ENCODE assay signal across 9 cellular contexts in the genomic region with DNA sequence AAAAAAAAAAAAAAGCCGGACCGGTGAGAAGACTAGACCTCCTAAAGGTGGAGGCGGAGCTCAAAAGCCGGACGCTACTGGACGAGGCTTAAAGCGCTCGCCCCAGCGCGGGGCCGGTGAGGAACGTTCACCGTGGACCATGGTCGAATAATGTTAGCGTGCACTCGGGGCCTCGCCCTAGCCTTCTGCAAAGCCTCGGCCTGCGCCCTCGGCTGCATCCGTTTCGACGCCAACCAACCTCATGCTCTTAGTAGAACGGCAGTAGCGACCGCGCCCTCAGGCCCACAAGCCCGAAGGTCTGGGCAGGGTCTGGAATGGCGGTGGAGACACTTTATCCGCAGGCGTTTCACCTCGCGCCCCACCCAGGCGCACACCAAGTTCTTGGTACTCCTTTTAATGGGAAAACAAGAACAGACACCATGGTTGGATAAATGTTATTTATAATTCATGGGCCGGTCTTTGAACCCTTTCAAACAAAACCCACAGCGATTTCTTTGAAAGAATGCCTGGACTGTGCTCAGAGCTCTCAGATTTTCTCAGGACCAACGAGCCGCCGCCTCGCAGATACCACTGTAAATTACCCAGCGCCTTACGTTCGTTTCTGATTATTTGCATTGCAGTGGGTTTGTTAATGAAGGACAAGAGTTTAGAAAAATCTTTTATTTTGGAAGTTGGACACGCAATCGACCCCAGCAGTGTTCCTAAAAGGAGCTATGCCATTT. TPM values are rescaled to one million over a fixed set of nuclear protein-coding genes. Genes with fewer than 3 reads are reported as not detected.
A peak's percentile ranks its signal among the peaks of the same experiment; 100 is the strongest.
DNase-seq lines count a peak whose midpoint lies in the region; ATAC-seq and TF ChIP-seq lines count a peak whose summit lies in the region.
"Had no signal": no experiment of that assay in that cellular context is flagged by ENCODE, and none has a peak within 500 bp of the region (broad histone marks: within the 10 kb centered on the region; RNA-seq: fewer than 3 reads in every experiment).

No MANE protein-coding gene starts in this region.

- H3K9ac ChIP-seq in duodenal mucosa (ENCODE audit: low read depth in 1 of 2, low read length in 2 of 2): no peak overlapping the region

- H3K27me3 ChIP-seq in duodenal mucosa (ENCODE audit: control insufficient read depth in 1 of 2, insufficient read depth in 2 of 2, low read length in 2 of 2) (peaks cover 67 to 69% of the 10 kb centered on the region in 2 donors), neutrophil (peaks cover 87% of the 10 kb centered on the region), heart left ventricle (peaks cover 58 to 81% (median 74%) of the 10 kb centered on the region in 9 donors)

- H3K36me3 ChIP-seq in duodenal mucosa (ENCODE audit: control insufficient read depth in 1 of 2, insufficient read depth in 2 of 2, low read length in 2 of 2): no peaks in the 10 kb centered on the region
- H3K36me3 ChIP-seq in neutrophil: peaks cover 4% of the 10 kb centered on the region
- H3K36me3 ChIP-seq in heart left ventricle: no peaks in the 10 kb centered on the region

- no peak for TF ChIP-seq POLR2A in NB4 (IDR thresholded peaks at IDR 0.05; ENCODE audit: extremely low read depth, insufficient read length)
- no peak for TF ChIP-seq POLR2A in heart left ventricle (IDR thresholded peaks at IDR 0.05)

- H3K4me3 ChIP-seq in NB4 (ENCODE audit: low read depth, low read length): peak overlapping the region; percentile 74
- peak overlapping the region; percentile 5 to 62 for H3K4me3 ChIP-seq in duodenal mucosa (ENCODE audit: low read depth in 1 of 2, low read length in 2 of 2)
- peak overlapping the region; percentile 71 to 89 for H3K4me3 ChIP-seq in neutrophil (ENCODE audit: low read depth in 1 of 2, low read length in 1 of 2)
- H3K4me3 ChIP-seq in heart left ventricle: peak overlapping the region in 1 of 12 donors; percentile 53

- H3K27ac ChIP-seq in duodenal mucosa (ENCODE audit: low read depth, low read length): no peak overlapping the region
- peak overlapping the region; percentile 88 for H3K27ac ChIP-seq in neutrophil
- no peak overlapping the region for H3K27ac ChIP-seq in heart left ventricle

- intact Hi-C loops in Right ventricle myocardium inferior (cut with DNase I) (no loop called here), heart left ventricle (cut with DNase I) (loop anchor here in 1 of 10 donors (10.0 kb wide), 1 partner anchor 100 kb away; no protein-coding TSS in a partner anchor)

- ATAC-seq in Right ventricle myocardium inferior (no peak), HG03520 (IDR thresholded peaks at IDR 0.05; ENCODE audit: unreplicated experiment) (no peak), heart left ventricle (no peak), HG02938 (IDR thresholded peaks at IDR 0.05; ENCODE audit: unreplicated experiment) (no peak)

- DNase-seq in ELR (ENCODE audit: low read depth) (peak; percentile 16), NB4 (ENCODE audit: low read depth) (no peak), Right ventricle myocardium inferior (ENCODE audit: missing footprints) (no peak), heart left ventricle (no peak)
- DNase-seq: NCI-H2081 had no signal

- H3K9me3 ChIP-seq in duodenal mucosa (ENCODE audit: control insufficient read depth in 1 of 2, low read length in 2 of 2) (no peaks in the 10 kb centered on the region), neutrophil (no peaks in the 10 kb centered on the region), heart left ventricle (no peaks in the 10 kb centered on the region)

- H3K4me1 ChIP-seq in duodenal mucosa (ENCODE audit: control insufficient read depth in 1 of 2, insufficient read depth in 2 of 2, low read length in 2 of 2) (peaks cover 14 to 46% of the 10 kb centered on the region in 2 donors), neutrophil (ENCODE audit: control insufficient read depth in 1 of 2, insufficient read depth in 1 of 2, low read depth in 1 of 2, low read length in 1 of 2) (peaks cover 53 to 55% of the 10 kb centered on the region in 2 experiments), heart left ventricle (peaks cover 0 to 55% (median 29%) of the 10 kb centered on the region in 12 donors)

- 7 to 11% (median 9%) methylated on average over 45 of the region's 45 CpGs for WGBS in heart left ventricle, 4 donors

- TF ChIP-seq CTCF in NB4 (IDR thresholded peaks at IDR 0.05; ENCODE audit: low read depth, low read length) (no peak), neutrophil (IDR thresholded peaks at IDR 0.05) (no peak), heart left ventricle (IDR thresholded peaks at IDR 0.05) (no peak)

RNA-seq across cellular contexts. Expression of a gene that starts 1.3 kb away (rescaled TPM):
- total RNA-seq in Right ventricle myocardium inferior: not detected
- not detected for total RNA-seq in heart left ventricle
- polyA plus RNA-seq in heart left ventricle: not detected

RNA-seq across cellular contexts. Expression of a gene that starts 24.0 kb away (rescaled TPM):
- 498 TPM for total RNA-seq in Right ventricle myocardium inferior
- 100 to 1,000 TPM; 244 to 536 (median 369) TPM for total RNA-seq in heart left ventricle
- polyA plus RNA-seq in heart left ventricle: 100 to 1,000 TPM; 210 to 217 TPM
